ENCODE assay signal across 8 cellular contexts in genomic region chr22:38843716-38844660, GRCh38. TPM values are rescaled to one million over a fixed set of nuclear protein-coding genes. Genes with fewer than 3 reads are reported as not detected.
DNase-seq lines count a peak whose midpoint lies in the region; ATAC-seq and TF ChIP-seq lines count a peak whose summit lies in the region.

TSS of gene NPTXR (minus strand) at chr22:38844028.

- peaks cover 9 to 23% (median 17%) of the 10 kb centered on the region in 3 donors for H3K27me3 ChIP-seq in gastrocnemius medialis

- H3K4me3 Mint-ChIP-seq in MCF 10A (ENCODE audit: unreplicated experiment), result peak within 1 kb of the TSS; percentile 62

- CTCF ChIA-PET in MCF 10A (lab: Yijun Ruan, JAX), result no interaction called here

- no peak within 1 kb of the TSS for H3K27ac ChIP-seq in gastrocnemius medialis

- peaks cover 4% of the 10 kb centered on the region for H3K36me3 Mint-ChIP-seq in MCF 10A (ENCODE audit: insufficient read depth, unreplicated experiment)

- H3K27me3 Mint-ChIP-seq in MCF 10A (ENCODE audit: insufficient read depth, unreplicated experiment), result peaks cover 58% of the 10 kb centered on the region

- in situ Hi-C loops in gastrocnemius medialis (cut with MboI; ENCODE audit: low sequenced_read_pairs in 4 of 4), result no loop called here

- intact Hi-C loops in MCF 10A (cut with micrococcal nuclease) (loop anchor here (5.0 kb wide), 2 partner anchors 42 to 77 kb away; no protein-coding TSS in a partner anchor), gastrocnemius medialis (cut with DNase I; ENCODE audit: low total_unique reads) (loop anchor here (5.0 kb wide), 2 partner anchors 42 to 77 kb away; no protein-coding TSS in a partner anchor)

- no peak for TF ChIP-seq CTCF in MCF 10A (IDR thresholded peaks at IDR 0.05; ENCODE audit: unreplicated experiment)
- no peak for TF ChIP-seq CTCF in gastrocnemius medialis (IDR thresholded peaks at IDR 0.05 in 4 of 5, conservative IDR thresholded peaks at IDR 0.05 in 1 of 5)

- H3K4me3 ChIP-seq in iPS-11a (ENCODE audit: low read depth, low read length), result peak within 1 kb of the TSS; percentile 47
- H3K4me3 ChIP-seq in gastrocnemius medialis, result peak within 1 kb of the TSS; percentile 12 to 45 (median 39)

- TF ChIP-seq POLR2A in gastrocnemius medialis (IDR thresholded peaks at IDR 0.05), result peak; percentile 21 to 38

- POLR2A ChIA-PET in MCF 10A (lab: Yijun Ruan, JAX), result no interaction called here

- no peaks in the 10 kb centered on the region for H3K9me3 Mint-ChIP-seq in MCF 10A (ENCODE audit: unreplicated experiment)

- no peak within 1 kb of the TSS for H3K27ac Mint-ChIP-seq in MCF 10A (ENCODE audit: low read depth, unreplicated experiment)

- no TSS peak for BruUV-seq in MCF 10A (replicated peaks; lab: Mats Ljungman, UMichigan)

- no peaks in the 10 kb centered on the region for H3K36me3 ChIP-seq in gastrocnemius medialis

- no peaks in the 10 kb centered on the region for H3K9me3 ChIP-seq in gastrocnemius medialis

- DNase-seq in Ammon's horn (ENCODE audit: low spot score), result peak; percentile 65
- peak; percentile 29 for DNase-seq in HPDE6-E6E7 (ENCODE audit: extremely low spot score)
- DNase-seq in T-helper 1 cell, result peak in 4 of 5 donors; percentile 15 to 40 (median 32)
- no peak for DNase-seq in MCF 10A (ENCODE audit: unreplicated experiment)
- DNase-seq in gastrocnemius medialis, result peak in 1 of 2 donors; percentile 36
- no peak for DNase-seq in A172 (ENCODE audit: low spot score)
- DNase-seq in middle frontal gyrus (ENCODE audit: extremely low spot score, low spot score), result no peak

- peak; percentile 66 to 74 for ATAC-seq in gastrocnemius medialis

- peaks cover 14% of the 10 kb centered on the region for H3K4me1 Mint-ChIP-seq in MCF 10A (ENCODE audit: insufficient read depth, unreplicated experiment)

- H3K4me1 ChIP-seq in gastrocnemius medialis, result no peaks in the 10 kb centered on the region

RNA-seq across cellular contexts. Expression of gene NPTXR, which starts in this region (rescaled TPM):
- 0.93 and 0.96 TPM in 2 replicates for total RNA-seq in MCF 10A (2022)
- total RNA-seq in gastrocnemius medialis, result 1 to 10 TPM in 1 of 4 donors, under 1 TPM in 3; 0.25 to 5.0 (median 0.73) TPM
- total RNA-seq in A172 (2014; rRNA removed; shearing (Covaris generic)), result 1.9 and 2.7 TPM in 2 replicates

Comparison
In these comparisons a context has a peak if more than half of its experiments do, and no peak if none do; other contexts are left out.
1. DNase-seq: peak in Ammon's horn (single experiment), HPDE6-E6E7 (single experiment) and T-helper 1 cell (4 of 5); none in MCF 10A (single experiment), A172 (single experiment) and middle frontal gyrus (single experiment).